In genomic region chr5:77379558-77380061, GRCh38 we compare ENCODE assay signal across 1 cellular context.
TF ChIP-seq lines count a peak whose summit lies in the region.

No MANE protein-coding gene starts in this region.

TF ChIP-seq in HepG2, 621 proteins besides CTCF, POLR2A, EP300 and RAD21 (continued from another document):
- TF ChIP-seq ZNF142 (CRISPR knock-in tag; IDR thresholded peaks at IDR 0.05) (no peak), ATF3 (CRISPR knock-in tag; IDR thresholded peaks at IDR 0.05) (no peak)
